ENCODE assay signal across 8 cellular contexts in genomic region chr1:40476924-40477679, GRCh38. TPM values are rescaled to one million over a fixed set of nuclear protein-coding genes. Genes with fewer than 3 reads are reported as not detected.
A peak's percentile ranks its signal among the peaks of the same experiment; 100 is the strongest.
DNase-seq lines count a peak whose midpoint lies in the region; ATAC-seq and TF ChIP-seq lines count a peak whose summit lies in the region.

Gene ZFP69, plus strand, starts transcription at chr1:40477290. Its CDS starts 2,072 bp downstream, at chr1:40479362.

- peaks cover 0 to 12% (median 5%) of the 10 kb centered on the region in 4 donors for H3K9me3 ChIP-seq in Peyer's patch
- peaks cover 22% of the 10 kb centered on the region for H3K9me3 ChIP-seq in neuron (ENCODE audit: low read length)
- H3K9me3 ChIP-seq in stomach smooth muscle (ENCODE audit: control insufficient read depth in 2 of 2, low read length in 2 of 2) = peaks cover 0 to 10% of the 10 kb centered on the region in 2 donors

- TF ChIP-seq CTCF in AG09309 (IDR thresholded peaks at IDR 0.05; ENCODE audit: control insufficient read depth, insufficient read depth, low read depth, low read length, missing control alignments) = no peak
- no peak for TF ChIP-seq CTCF in Peyer's patch (IDR thresholded peaks at IDR 0.05)
- TF ChIP-seq CTCF in fibroblast of villous mesenchyme (IDR thresholded peaks at IDR 0.05; ENCODE audit: insufficient read depth, low read depth, low read length) = no peak

- peak within 1 kb of the TSS; percentile 54 to 82 for H3K9ac ChIP-seq in stomach smooth muscle (ENCODE audit: low read length in 2 of 2)

- H3K4me1 ChIP-seq in Peyer's patch = peaks cover 0 to 5% (median 0%) of the 10 kb centered on the region in 4 donors
- peaks cover 6% of the 10 kb centered on the region for H3K4me1 ChIP-seq in neuron (ENCODE audit: insufficient read depth, low read length)
- H3K4me1 ChIP-seq in stomach smooth muscle (ENCODE audit: control insufficient read depth, insufficient read depth, low read length) = peaks cover 10% of the 10 kb centered on the region

- peak within 1 kb of the TSS; percentile 11 to 79 (median 54) for H3K27ac ChIP-seq in Peyer's patch
- peak within 1 kb of the TSS; percentile 24 for H3K27ac ChIP-seq in stomach smooth muscle (ENCODE audit: low read length)

- H3K36me3 ChIP-seq in Peyer's patch (peaks cover 0 to 5% (median 0%) of the 10 kb centered on the region in 3 donors), neuron (ENCODE audit: insufficient read depth, low read length) (peaks cover 20% of the 10 kb centered on the region), stomach smooth muscle (ENCODE audit: control insufficient read depth in 2 of 2, insufficient read depth in 2 of 2, low read length in 2 of 2) (peaks cover 5% of the 10 kb centered on the region in 2 donors)

- peak; percentile 22 to 47 for TF ChIP-seq POLR2A in Peyer's patch (IDR thresholded peaks at IDR 0.05)

- DNase-seq in AG09309 (ENCODE audit: low read depth) (no peak), HT1080 (ENCODE audit: low read depth) (peak; percentile 61), Peyer's patch (peak; percentile 73 to 85 (median 79)), fibroblast of villous mesenchyme (ENCODE audit: low read depth) (peak; percentile 67)
- peak; percentile 55 for DNase-seq in activated T-helper 9 cell treated with anti-CD3 and anti-CD28 coated beads, Interleukin-2, amount 50 U/mL, for 16 hours (ENCODE audit: low read depth)

- H3K4me3 ChIP-seq in AG09309 (ENCODE audit: control insufficient read depth, low read depth, low read length) (peak within 1 kb of the TSS; percentile 80), Peyer's patch (peak within 1 kb of the TSS; percentile 57 to 96 (median 78)), fibroblast of villous mesenchyme (ENCODE audit: low read depth, low read length) (peak within 1 kb of the TSS; percentile 80), neuron (ENCODE audit: low read length) (peak within 1 kb of the TSS; percentile 54), stomach smooth muscle (ENCODE audit: low read length in 2 of 2) (peak within 1 kb of the TSS; percentile 85 to 90)

- ATAC-seq in GM19035 (IDR thresholded peaks at IDR 0.05; ENCODE audit: unreplicated experiment) = peak; percentile 83

- H3K27me3 ChIP-seq in Peyer's patch (no peaks in the 10 kb centered on the region), neuron (ENCODE audit: insufficient read depth, low read length) (no peaks in the 10 kb centered on the region), stomach smooth muscle (ENCODE audit: control insufficient read depth in 1 of 2, insufficient read depth in 2 of 2, low read length in 2 of 2) (no peaks in the 10 kb centered on the region)

- H2AFZ ChIP-seq in neuron (ENCODE audit: low read depth, low read length) = peak within 1 kb of the TSS; percentile 55

RNA-seq across cellular contexts. Expression of gene ZFP69, which starts in this region (rescaled TPM):
- 4.0 and 4.5 TPM in 2 replicates for total RNA-seq in HT1080 (2014; rRNA removed; shearing (Covaris generic))
- polyA plus RNA-seq in HT1080 (2015; cell fraction: cytosol; rRNA removed) = 2.4 and 2.6 TPM in 2 replicates
- 2.8 and 3.6 TPM in 2 replicates for polyA plus RNA-seq in HT1080 (2015; cell fraction: nucleus; rRNA removed)
- total RNA-seq in Peyer's patch (1 to 10 TPM; 1.2 to 8.3 (median 2.7) TPM), fibroblast of villous mesenchyme (4.5 and 4.7 TPM in 2 replicates)
